Comparison of ENCODE assay signal across 2 cellular contexts in genomic region chr19:49892716-49893115, GRCh38.
TF ChIP-seq lines count a peak whose summit lies in the region.

No MANE protein-coding gene starts in this region.

TF ChIP-seq in HEK293, 187 proteins besides CTCF, POLR2A, EP300 and RAD21:
- TF ChIP-seq ZFP3 (tag by site-specific recombination; IDR thresholded peaks at IDR 0.05; ENCODE audit: low read depth) (0 out of 2 replicates have a peak, but pooled peaks have one; percentile 52), ZFP41 (tag by site-specific recombination; IDR thresholded peaks at IDR 0.05; ENCODE audit: borderline replicate concordance) (no peak), KLF1 (tag by site-specific recombination; IDR thresholded peaks at IDR 0.05) (0 out of 2 replicates have a peak, but pooled peaks have one; percentile 18), BCL11B (tag by site-specific recombination; IDR thresholded peaks at IDR 0.05; ENCODE audit: low read depth) (no peak)
TF ChIP-seq in HEK293: peak in this region for 2.

TF ChIP-seq in GM12878, 131 proteins besides CTCF, POLR2A, EP300 and RAD21:
- TF ChIP-seq POLR2AphosphoS5 (IDR thresholded peaks at IDR 0.05; ENCODE audit: low read length) (no peak), RAD51 (IDR thresholded peaks at IDR 0.05) (no peak), ZNF622 (IDR thresholded peaks at IDR 0.05) (no peak), RFX5 (IDR thresholded peaks at IDR 0.05; ENCODE audit: low read depth, low read length) (no peak)
TF ChIP-seq in GM12878: peak in this region for 0.
